In genomic region chr22:47607486-47607885, GRCh38 we compare ENCODE assay signal across 18 cellular contexts.
A peak's percentile ranks its signal among the peaks of the same experiment; 100 is the strongest.
DNase-seq lines count a peak whose midpoint lies in the region; ATAC-seq and TF ChIP-seq lines count a peak whose summit lies in the region.
"Had no signal": no experiment of that assay in that cellular context is flagged by ENCODE, and none has a peak within 500 bp of the region (broad histone marks: within the 10 kb centered on the region; RNA-seq: fewer than 3 reads in every experiment).

No MANE protein-coding gene starts in this region.

- peaks cover 14% of the 10 kb centered on the region for H3K9me3 Mint-ChIP-seq in WTC11
- H3K9me3 Mint-ChIP-seq: CD4-positive, alpha-beta T cell had no signal

- H3K27ac ChIP-seq in right atrium auricular region (no peak overlapping the region), suprapubic skin (no peak overlapping the region), transverse colon (no peak overlapping the region)
- H3K27ac ChIP-seq: 22Rv1, A549, C4-2B, HL-60 had no signal

- no peak overlapping the region for H3K27ac Mint-ChIP-seq in WTC11
- H3K27ac Mint-ChIP-seq: CD4-positive, alpha-beta T cell; GM23338 had no signal

- no peak for TF ChIP-seq CTCF in right atrium auricular region (IDR thresholded peaks at IDR 0.05)
- TF ChIP-seq CTCF in suprapubic skin (IDR thresholded peaks at IDR 0.05), result no peak
- no peak for TF ChIP-seq CTCF in transverse colon (IDR thresholded peaks at IDR 0.05)
- no peak for TF ChIP-seq CTCF in WTC11 (IDR thresholded peaks at IDR 0.05)

- TF ChIP-seq EP300 in suprapubic skin (IDR thresholded peaks at IDR 0.05), result no peak
- no peak for TF ChIP-seq EP300 in transverse colon (IDR thresholded peaks at IDR 0.05; ENCODE audit: low read depth)

- 0 out of 2 replicates have a peak, but pooled peaks cover 2% of the 10 kb centered on the region for H3K36me3 Mint-ChIP-seq in WTC11

- no peaks in the 10 kb centered on the region for H3K4me1 ChIP-seq in right atrium auricular region
- no peaks in the 10 kb centered on the region for H3K4me1 ChIP-seq in suprapubic skin
- H3K4me1 ChIP-seq in transverse colon, result no peaks in the 10 kb centered on the region
- H3K4me1 ChIP-seq: A549 had no signal

- H3K4me1 Mint-ChIP-seq in WTC11, result peaks cover 14% of the 10 kb centered on the region
- H3K4me1 Mint-ChIP-seq: GM23338 had no signal

- TF ChIP-seq POLR2A in suprapubic skin (IDR thresholded peaks at IDR 0.05), result no peak
- no peak for TF ChIP-seq POLR2A in transverse colon (IDR thresholded peaks at IDR 0.05)

- H3K27me3 Mint-ChIP-seq in WTC11 (ENCODE audit: low read depth), result no peaks in the 10 kb centered on the region

- 94% methylated on average over 6 of the region's 7 CpGs for WGBS in suprapubic skin
- WGBS in transverse colon (ENCODE audit: low coverage in 1 of 2), 2 donors, result 60 to 92% methylated on average over 2 to 7 of the region's 7 CpGs

- CTCF ChIA-PET in WTC11 (lab: Charles Lee), result no interaction called here

- POLR2A ChIA-PET in WTC11 (lab: Charles Lee), result interaction anchor here (0.6 kb wide), 1 partner anchor 182 kb away, joined by 6 read pairs; no protein-coding TSS in a partner anchor

- no peak overlapping the region for H3K4me3 Mint-ChIP-seq in WTC11
- H3K4me3 Mint-ChIP-seq: CD4-positive, alpha-beta T cell; GM23338 had no signal

- in situ Hi-C loops in transverse colon (cut with MboI; ENCODE audit: low pct_ligation_motif_present in 1 of 4, low pct_unique_long_range_greater_than_20kb in 1 of 4, low sequenced_read_pairs in 3 of 4), result no loop called here

- DNase-seq in cardiac septum (ENCODE audit: low spot score) (peak; percentile 62), right atrium auricular region (ENCODE audit: low spot score) (no peak), posterior vena cava (ENCODE audit: low spot score) (peak; percentile 71), suprapubic skin (ENCODE audit: low spot score in 2 of 2) (peak; percentile 43 to 55), RKO (ENCODE audit: low spot score) (no peak), transverse colon (no peak), WTC11 (ENCODE audit: low spot score) (no peak)
- DNase-seq: AML-193; CD4-positive, alpha-beta T cell; DMS153; DMS79; GDM1; HCEC 1CT had no signal

- intact Hi-C loops in cardiac septum (cut with DNase I), result no loop called here
- intact Hi-C loops in posterior vena cava (cut with DNase I), result loop anchor here in 1 of 2 donors (10.0 kb wide), 1 partner anchor 1443 kb away; no protein-coding TSS in a partner anchor
- intact Hi-C loops in transverse colon (cut with DNase I; ENCODE audit: low total_unique reads), result no loop called here

- H3K9me3 ChIP-seq in right atrium auricular region (peaks cover 0 to 3% of the 10 kb centered on the region in 2 donors), suprapubic skin (no peaks in the 10 kb centered on the region), transverse colon (no peaks in the 10 kb centered on the region)
- H3K9me3 ChIP-seq: A549 had no signal

- no peaks in the 10 kb centered on the region for H3K27me3 ChIP-seq in right atrium auricular region
- H3K27me3 ChIP-seq in suprapubic skin, result peaks cover 24% of the 10 kb centered on the region
- peaks cover 8% of the 10 kb centered on the region for H3K27me3 ChIP-seq in transverse colon

- no peak for ATAC-seq in WTC11
- ATAC-seq: A549, GM23338 had no signal

- H3K36me3 ChIP-seq in right atrium auricular region (no peaks in the 10 kb centered on the region), suprapubic skin (no peaks in the 10 kb centered on the region), transverse colon (no peaks in the 10 kb centered on the region)

- H3K4me3 ChIP-seq in right atrium auricular region, result no peak overlapping the region
- no peak overlapping the region for H3K4me3 ChIP-seq in suprapubic skin
- no peak overlapping the region for H3K4me3 ChIP-seq in transverse colon
- H3K4me3 ChIP-seq: A549, GM23338 had no signal

TF ChIP-seq in WTC11, 78 proteins besides CTCF, POLR2A, EP300 and RAD21 (continues in another document):
- TF ChIP-seq IRF1 (CRISPR knock-in tag; IDR thresholded peaks at IDR 0.05), result no peak
- TF ChIP-seq ZNF425 (CRISPR knock-in tag; conservative IDR thresholded peaks at IDR 0.05), result no peak
- TF ChIP-seq GRHL2 (CRISPR knock-in tag; IDR thresholded peaks at IDR 0.05; ENCODE audit: insufficient replicate concordance, severe bottlenecking), result no peak
- TF ChIP-seq CREM (CRISPR knock-in tag; IDR thresholded peaks at IDR 0.05), result no peak
- TF ChIP-seq TCF7 (CRISPR knock-in tag; IDR thresholded peaks at IDR 0.05; ENCODE audit: low read depth), result no peak
- TF ChIP-seq HMGA2 (CRISPR knock-in tag; IDR thresholded peaks at IDR 0.05), result no peak
- no peak for TF ChIP-seq GTF2I (CRISPR knock-in tag; conservative IDR thresholded peaks at IDR 0.05)
- no peak for TF ChIP-seq NR1H2 (CRISPR knock-in tag; IDR thresholded peaks at IDR 0.05)
- no peak for TF ChIP-seq PRDM15 (CRISPR knock-in tag; IDR thresholded peaks at IDR 0.05)

Comparison
In these comparisons a context has a peak if more than half of its experiments do, and no peak if none do; other contexts are left out.
1. DNase-seq: peak in cardiac septum (single experiment), posterior vena cava (single experiment) and suprapubic skin (2 of 2); none in right atrium auricular region (single experiment), RKO (single experiment), transverse colon (single experiment) and WTC11 (single experiment).